ENCODE assay signal across 18 cellular contexts in the genomic region with DNA sequence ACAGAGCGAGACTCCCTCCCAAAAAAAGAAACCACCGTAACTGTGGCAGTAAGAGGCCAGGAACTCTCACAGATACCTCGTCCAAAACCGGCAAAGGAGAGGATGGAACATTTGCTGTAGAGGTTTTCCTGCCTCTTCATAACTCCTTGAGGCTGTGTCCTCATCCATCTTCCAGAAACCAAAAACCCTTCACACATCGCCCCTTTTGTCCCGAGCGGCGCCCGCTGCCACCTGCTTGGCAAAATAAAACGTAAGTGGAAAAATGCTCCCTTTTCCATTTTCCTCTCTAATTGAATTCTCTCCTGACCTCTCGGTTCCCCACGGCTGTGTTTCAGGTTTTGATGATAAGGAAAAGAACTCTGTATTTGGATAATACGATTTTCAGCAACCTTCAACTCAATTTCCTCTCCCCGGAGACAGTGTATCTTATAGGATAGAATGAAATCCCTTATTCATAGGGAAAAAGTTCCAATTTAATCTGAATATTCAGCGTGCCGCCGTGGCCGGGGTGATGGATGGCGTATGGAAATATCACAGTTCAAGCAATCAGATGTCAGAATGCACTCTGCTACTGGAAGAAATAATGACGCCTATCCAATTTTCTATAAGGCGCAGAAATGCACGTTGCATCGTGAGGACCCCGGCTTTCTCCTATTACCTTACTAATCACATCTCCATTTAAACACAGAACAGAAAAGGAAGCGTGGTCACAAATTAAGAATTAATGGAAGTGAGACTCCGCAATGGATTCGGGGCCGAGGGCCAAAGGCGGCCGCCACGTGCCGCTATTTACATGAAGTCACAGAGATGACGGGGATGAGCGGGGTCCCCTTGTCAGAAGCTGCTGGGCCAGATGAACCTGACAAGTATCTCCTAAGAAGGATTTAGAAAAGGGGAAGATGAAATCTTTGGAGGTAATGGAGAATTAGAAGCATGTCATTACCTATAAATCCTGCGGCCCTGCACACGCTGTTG.
"Had no signal": no experiment of that assay in that cellular context is flagged by ENCODE, and none has a peak within 500 bp of the region (broad histone marks: within the 10 kb centered on the region; RNA-seq: fewer than 3 reads in every experiment).

No MANE protein-coding gene starts in this region.

- H3K36me3 ChIP-seq: esophagus muscularis mucosa, gastroesophageal sphincter, heart right ventricle, left lung, lower lobe of right lung had no signal

- H3K9me3 ChIP-seq: esophagus muscularis mucosa, gastroesophageal sphincter, heart right ventricle, left lung, lower lobe of right lung had no signal

- H3K4me1 ChIP-seq: foreskin keratinocyte, left lung, lower lobe of right lung had no signal

- H3K27ac ChIP-seq: coronary artery, dorsolateral prefrontal cortex, esophagus muscularis mucosa, foreskin keratinocyte, gastroesophageal sphincter, heart right ventricle, left lung, lower lobe of right lung had no signal

- DNase-seq: dermis blood vessel endothelial cell; dorsolateral prefrontal cortex; effector CD4-positive, alpha-beta T cell; effector memory CD4-positive, alpha-beta T cell; foreskin keratinocyte; glutamatergic neuron; head of caudate nucleus; heart right ventricle; hippocampal formation; left cardiac atrium; left lung; left ventricle myocardium superior; lower lobe of right lung; mesendoderm; midbrain had no signal

- H3K27me3 ChIP-seq: dorsolateral prefrontal cortex, esophagus muscularis mucosa, foreskin keratinocyte, gastroesophageal sphincter, heart right ventricle, left lung had no signal

- H3K4me3 ChIP-seq: coronary artery, dorsolateral prefrontal cortex, esophagus muscularis mucosa, gastroesophageal sphincter, heart right ventricle, left lung, lower lobe of right lung had no signal
